10 cellular contexts compared by ENCODE assay signal in the genomic region with DNA sequence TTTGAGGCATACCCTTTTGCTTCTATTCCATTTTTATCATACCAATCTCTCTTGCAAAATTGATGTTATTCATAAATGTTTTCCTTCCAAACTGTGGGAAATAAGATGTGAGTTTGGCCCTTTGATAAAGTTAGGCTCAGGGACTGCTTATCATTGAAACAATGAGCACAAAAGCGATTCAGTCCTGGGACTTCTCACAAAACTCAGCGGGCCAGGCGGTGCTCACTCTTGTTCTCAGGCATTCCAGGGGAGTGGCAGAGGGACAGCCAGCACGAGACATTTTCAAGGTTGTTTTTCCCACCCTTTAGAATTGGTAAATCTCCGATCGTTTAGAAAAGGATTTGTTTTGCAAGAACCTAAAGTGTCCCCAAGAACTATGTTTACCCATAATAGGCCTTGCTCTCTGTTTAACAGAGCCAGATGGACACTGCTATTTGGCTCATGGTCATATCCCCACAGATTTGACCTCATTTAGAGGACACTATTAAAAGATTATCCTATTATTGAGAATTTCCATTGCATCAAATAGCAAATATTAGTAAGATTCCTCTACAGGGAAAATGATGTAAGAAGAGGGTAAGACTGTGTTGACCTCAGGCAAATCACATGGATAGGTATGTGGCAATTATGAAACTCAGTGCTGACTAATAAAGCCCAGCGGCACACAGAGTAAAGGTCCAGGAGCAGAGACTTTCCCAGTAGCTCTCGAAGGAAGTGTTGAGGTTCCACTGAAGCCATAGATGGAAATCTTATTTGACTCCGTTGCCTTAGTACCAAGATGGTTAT.
A peak's percentile ranks its signal among the peaks of the same experiment; 100 is the strongest.
DNase-seq lines count a peak whose midpoint lies in the region; ATAC-seq, FAIRE-seq and TF ChIP-seq lines count a peak whose summit lies in the region.
"Had no signal": no experiment of that assay in that cellular context is flagged by ENCODE, and none has a peak within 500 bp of the region (broad histone marks: within the 10 kb centered on the region; RNA-seq: fewer than 3 reads in every experiment).

No MANE protein-coding gene starts in this region.

- TF ChIP-seq EP300 in HepG2 (IDR thresholded peaks at IDR 0.05; ENCODE audit: low read depth in 2 of 2, low read length in 2 of 2), result peak in 1 of 2 experiments; percentile 47; a peak in 1 of 4 replicates
- peak; percentile 27; the same call in 1 of the 2 replicates for TF ChIP-seq EP300 in HepG2 (CRISPR knock-in tag; IDR thresholded peaks at IDR 0.05; ENCODE audit: borderline replicate concordance)

- CTCF ChIA-PET in HepG2 (lab: Yijun Ruan, JAX; ENCODE audit: low intra/inter-chr PET ratio, low total read pairs), result no interaction called here

- H3K36me3 ChIP-seq in breast epithelium (peaks cover 9% of the 10 kb centered on the region), HepG2 (replicated peaks in 1 of 2; ENCODE audit: control insufficient read depth in 1 of 2, insufficient read depth in 2 of 2, low read length in 2 of 2) (no peaks in the 10 kb centered on the region)

- H2AFZ ChIP-seq in HepG2 (ENCODE audit: low read length), result no peak overlapping the region

- no peaks in the 10 kb centered on the region for H4K20me1 ChIP-seq in HepG2 (ENCODE audit: insufficient read depth, low read length)

- TF ChIP-seq POLR2A in breast epithelium (IDR thresholded peaks at IDR 0.05) (no peak), HepG2 (IDR thresholded peaks at IDR 0.05; ENCODE audit: insufficient read depth in 1 of 2, low read depth in 2 of 2, low read length in 2 of 2) (no peak)

- FAIRE-seq in HepG2 (lab: Jason Lieb, UNC), result no peak

- H3K27me3 ChIP-seq in breast epithelium (no peaks in the 10 kb centered on the region), HepG2 (ENCODE audit: control insufficient read depth in 1 of 2, insufficient read depth in 2 of 2, low read length in 2 of 2) (no peaks in the 10 kb centered on the region; a peak in 1 of 5 replicates)

- H3K9ac ChIP-seq in HepG2 (ENCODE audit: insufficient read depth, low read depth, low read length), result no peak overlapping the region

- BruUV-seq in HepG2 (replicated peaks; lab: Mats Ljungman, UMichigan), result TSS peak; percentile 47

- DNase-seq in AG08396 (ENCODE audit: low spot score), result peak; percentile 57
- DNase-seq in KBM-7, result peak; percentile 8
- no peak for DNase-seq in breast epithelium (ENCODE audit: low spot score in 2 of 2)
- DNase-seq in HepG2 (ENCODE audit: low spot score), result peak; percentile 70
- DNase-seq in substantia nigra (lab: John Stamatoyannopoulos, UW), result no peak
- DNase-seq in KG1 (lab: John Stamatoyannopoulos, UW), result no peak
- DNase-seq in Ammon's horn (ENCODE audit: low spot score), result no peak
- DNase-seq: H7, NCI-H2227 treated with DMSO at 0.1 percent for 48 hours had no signal

- intact Hi-C loops in breast epithelium (cut with DNase I; ENCODE audit: low total_unique reads), result no loop called here
- intact Hi-C loops in HepG2 (cut with micrococcal nuclease; ENCODE audit: unreplicated experiment), result no loop called here

- H3K4me1 ChIP-seq in breast epithelium (peaks cover 0 to 7% of the 10 kb centered on the region in 2 donors), HepG2 (ENCODE audit: insufficient read depth, low read length) (peaks cover 22% of the 10 kb centered on the region)

- H3K4me3 ChIP-seq in breast epithelium, result no peak overlapping the region
- H3K4me3 ChIP-seq in HepG2 (replicated peaks in 1 of 3; ENCODE audit: insufficient read depth in 1 of 3, low read depth in 2 of 3, low read length in 3 of 3), result no peak overlapping the region

- no peak for TF ChIP-seq RAD21 in HepG2 (CRISPR knock-in tag; IDR thresholded peaks at IDR 0.05)

- 3% methylated on average over 8 of the region's 9 CpGs for WGBS in HepG2 (ENCODE audit: low lambda C conversion rate)

- H3K27ac ChIP-seq in breast epithelium, result peak overlapping the region; percentile 33 to 73
- H3K27ac ChIP-seq in HepG2 (ENCODE audit: extremely low read length, insufficient read depth, low read length), result no peak overlapping the region
- no peak overlapping the region for H3K27ac ChIP-seq in substantia nigra (ENCODE audit: low read depth, low read length, poor library complexity, severe bottlenecking)

- H3K9me3 ChIP-seq in breast epithelium, result no peaks in the 10 kb centered on the region
- H3K9me3 ChIP-seq in HepG2 (ENCODE audit: low read length), result no peaks in the 10 kb centered on the region

- ATAC-seq in HepG2 (peak; percentile 87), HG03280 (IDR thresholded peaks at IDR 0.05; ENCODE audit: unreplicated experiment) (no peak)

- TF ChIP-seq CTCF in breast epithelium (IDR thresholded peaks at IDR 0.05) (no peak), HepG2 (CRISPR knock-in tag; IDR thresholded peaks at IDR 0.05) (no peak)

- POLR2A ChIA-PET in HepG2 (lab: Yijun Ruan, JAX), result interaction anchor here (0.8 to 1.0 kb wide), 2 partner anchors 19 to 111 kb away, joined by 3 read pairs; no protein-coding TSS in a partner anchor

- no peaks in the 10 kb centered on the region for H3K79me2 ChIP-seq in HepG2 (ENCODE audit: insufficient read depth, low read length)

- H3K4me2 ChIP-seq in HepG2 (ENCODE audit: low read depth, low read length), result peak overlapping the region; percentile 41

- in situ Hi-C loops in KBM-7 (cut with MboI; ENCODE audit: low pct_unique_long_range_greater_than_20kb, low sequenced_read_pairs) (no loop called here), HepG2 (cut with HindIII; ENCODE audit: extremely low pct_ligation_motif_present, low pct_unique_long_range_greater_than_20kb) (no loop called here)

TF ChIP-seq in HepG2, 621 proteins besides CTCF, POLR2A, EP300 and RAD21 (continues in another document):
- TF ChIP-seq ELF1 (CRISPR knock-in tag; IDR thresholded peaks at IDR 0.05), result no peak
- TF ChIP-seq ARID3A (IDR thresholded peaks at IDR 0.05; ENCODE audit: low read depth, low read length), result peak; percentile 72; the same call in 1 of the 2 replicates
- no peak for TF ChIP-seq IKZF1 (IDR thresholded peaks at IDR 0.05)
- TF ChIP-seq SAP130 (CRISPR knock-in tag; IDR thresholded peaks at IDR 0.05; ENCODE audit: low read depth), result no peak
- no peak for TF ChIP-seq ZNF639 (CRISPR knock-in tag; conservative IDR thresholded peaks at IDR 0.05)
- no peak for TF ChIP-seq TEAD2 (CRISPR knock-in tag; IDR thresholded peaks at IDR 0.05)
- no peak for TF ChIP-seq ZUFSP (CRISPR knock-in tag; IDR thresholded peaks at IDR 0.05; ENCODE audit: borderline replicate concordance)
- TF ChIP-seq TARDBP (CRISPR knock-in tag; IDR thresholded peaks at IDR 0.05), result no peak
- TF ChIP-seq ASH2L (IDR thresholded peaks at IDR 0.05; ENCODE audit: insufficient read length, low read depth, low read length), result no peak
- TF ChIP-seq RXRA (CRISPR knock-in tag; IDR thresholded peaks at IDR 0.05), result no peak
- TF ChIP-seq, protein P1, sequence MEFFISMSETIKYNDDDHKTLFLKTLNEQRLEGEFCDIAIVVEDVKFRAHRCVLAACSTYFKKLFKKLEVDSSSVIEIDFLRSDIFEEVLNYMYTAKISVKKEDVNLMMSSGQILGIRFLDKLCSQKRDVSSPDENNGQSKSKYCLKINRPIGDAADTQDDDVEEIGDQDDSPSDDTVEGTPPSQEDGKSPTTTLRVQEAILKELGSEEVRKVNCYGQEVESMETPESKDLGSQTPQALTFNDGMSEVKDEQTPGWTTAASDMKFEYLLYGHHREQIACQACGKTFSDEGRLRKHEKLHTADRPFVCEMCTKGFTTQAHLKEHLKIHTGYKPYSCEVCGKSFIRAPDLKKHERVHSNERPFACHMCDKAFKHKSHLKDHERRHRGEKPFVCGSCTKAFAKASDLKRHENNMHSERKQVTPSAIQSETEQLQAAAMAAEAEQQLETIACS (CRISPR knock-in tag; IDR thresholded peaks at IDR 0.05), result no peak
- no peak for TF ChIP-seq ZNF567 (CRISPR knock-in tag; IDR thresholded peaks at IDR 0.05; ENCODE audit: borderline replicate concordance)
- TF ChIP-seq SP4 (CRISPR knock-in tag; IDR thresholded peaks at IDR 0.05), result no peak
- no peak for TF ChIP-seq SMAD1 (CRISPR knock-in tag; IDR thresholded peaks at IDR 0.05; ENCODE audit: borderline replicate concordance, low read depth)

Comparison
In these comparisons a context has a peak if more than half of its experiments do, and no peak if none do; other contexts are left out.
1. DNase-seq: peak in AG08396 (single experiment), KBM-7 (single experiment) and HepG2 (single experiment); none in breast epithelium (0 of 2), substantia nigra (0 of 49), KG1 (single experiment) and Ammon's horn (single experiment).
2. H3K27ac ChIP-seq: peak in breast epithelium (2 of 2); none in HepG2 (single experiment) and substantia nigra (single experiment).